In genomic region chr21:21751286-21751685, GRCh38 we compare ENCODE assay signal across 27 cellular contexts.
DNase-seq lines count a peak whose midpoint lies in the region; ATAC-seq and TF ChIP-seq lines count a peak whose summit lies in the region.
"Had no signal": no experiment of that assay in that cellular context is flagged by ENCODE, and none has a peak within 500 bp of the region (broad histone marks: within the 10 kb centered on the region; RNA-seq: fewer than 3 reads in every experiment).

No MANE protein-coding gene starts in this region.

- H3K79me2 ChIP-seq in mesendoderm (ENCODE audit: control insufficient read depth, insufficient read depth, low read length) = no peaks in the 10 kb centered on the region

- no peak overlapping the region for H3K9ac ChIP-seq in colonic mucosa (ENCODE audit: low read depth in 2 of 2, low read length in 2 of 2)
- no peak overlapping the region for H3K9ac ChIP-seq in mesendoderm (ENCODE audit: low read length)

- H3K27ac ChIP-seq in colonic mucosa (no peak overlapping the region), transverse colon (no peak overlapping the region), mesendoderm (ENCODE audit: low read depth, low read length) (no peak overlapping the region), esophagus squamous epithelium (no peak overlapping the region)
- H3K27ac ChIP-seq: HL-60, tibial artery had no signal

- ATAC-seq in HG03469 (IDR thresholded peaks at IDR 0.05; ENCODE audit: unreplicated experiment) = no peak
- ATAC-seq: activated T-helper 17 cell treated with anti-CD3 and anti-CD28 coated beads, Interleukin-2, amount 50 U/mL, for 72 hours; esophagus mucosa; HepG2; stimulated activated naive CD8-positive, alpha-beta T cell treated with anti-CD3 and anti-CD28 coated beads, Interleukin-15, Interleukin-2, amounts not matched to agents 100 U/mL and 50 U/mL, for 24 hours had no signal

- TF ChIP-seq EP300 in transverse colon (IDR thresholded peaks at IDR 0.05; ENCODE audit: low read depth) = no peak

- no peak overlapping the region for H3K23ac ChIP-seq in mesendoderm (ENCODE audit: low read length)

- H4K8ac ChIP-seq in mesendoderm (ENCODE audit: low read depth, low read length) = no peak overlapping the region

- no peak overlapping the region for H3K4me2 ChIP-seq in mesendoderm (ENCODE audit: low read length)

- H3K4ac ChIP-seq in mesendoderm (ENCODE audit: low read depth, low read length) = no peak overlapping the region

- TF ChIP-seq POLR2A in transverse colon (IDR thresholded peaks at IDR 0.05) = no peak
- TF ChIP-seq POLR2A in esophagus squamous epithelium (IDR thresholded peaks at IDR 0.05) = no peak

- H2BK120ac ChIP-seq in mesendoderm (ENCODE audit: low read depth, low read length) = no peak overlapping the region

- H3K56ac ChIP-seq in mesendoderm (ENCODE audit: low read length) = no peak overlapping the region

- no peaks in the 10 kb centered on the region for H3K27me3 ChIP-seq in colonic mucosa
- H3K27me3 ChIP-seq in transverse colon = no peaks in the 10 kb centered on the region
- no peaks in the 10 kb centered on the region for H3K27me3 ChIP-seq in mesendoderm (ENCODE audit: insufficient read depth, low read length, poor library complexity)
- no peaks in the 10 kb centered on the region for H3K27me3 ChIP-seq in esophagus squamous epithelium
- H3K27me3 ChIP-seq: tibial artery had no signal

- no peak overlapping the region for H2BK15ac ChIP-seq in mesendoderm (replicated peaks; ENCODE audit: low read depth)

- intact Hi-C loops in colonic mucosa (cut with DNase I) (no loop called here), transverse colon (cut with DNase I; ENCODE audit: low total_unique reads) (no loop called here), esophagus squamous epithelium (cut with DNase I) (no loop called here)

- 33 to 40% methylated on average over 1 of the region's 1 CpG for WGBS in transverse colon (ENCODE audit: low coverage in 1 of 2), 2 donors
- no CpG with 5 or more reads among the region's 1 CpG for WGBS in mesendoderm (ENCODE audit: extremely low coverage, insufficient coverage, low lambda C conversion rate)
- WGBS in esophagus squamous epithelium, 2 donors = 9 to 35% methylated on average over 1 of the region's 1 CpG

- no peak for TF ChIP-seq CTCF in colonic mucosa (IDR thresholded peaks at IDR 0.05)
- TF ChIP-seq CTCF in transverse colon (IDR thresholded peaks at IDR 0.05) = peak in 1 of 5 experiments; percentile 57
- TF ChIP-seq CTCF in esophagus squamous epithelium (IDR thresholded peaks at IDR 0.05) = peak in 2 of 6 experiments; percentile 24 to 51

- no peaks in the 10 kb centered on the region for H3K9me3 ChIP-seq in colonic mucosa
- H3K9me3 ChIP-seq in transverse colon = no peaks in the 10 kb centered on the region
- peaks cover 0 to 13% (median 0%) of the 10 kb centered on the region in 3 donors for H3K9me3 ChIP-seq in esophagus squamous epithelium
- H3K9me3 ChIP-seq: tibial artery had no signal

- no peak overlapping the region for H3K18ac ChIP-seq in mesendoderm (ENCODE audit: low read length)

- H4K5ac ChIP-seq in mesendoderm (ENCODE audit: low read length) = no peak overlapping the region

- H3K79me1 ChIP-seq in mesendoderm (ENCODE audit: low read length) = no peaks in the 10 kb centered on the region

- DNase-seq in NCI-H1417 (lab: John Stamatoyannopoulos, UW) (peak in 2 of 3 experiments; percentile 8 to 59), NCI-H1417 treated with DMSO at 0.1 percent for 48 hours (lab: John Stamatoyannopoulos, UW) (no peak), RPMI8226 (peak; percentile 30), colonic mucosa (peak; percentile 19), transverse colon (peak; percentile 20), mesendoderm (no peak), esophagus squamous epithelium (lab: John Stamatoyannopoulos, UW) (no peak)
- DNase-seq: 8988T; activated naive CD8-positive, alpha-beta T cell treated with anti-CD3 and anti-CD28 coated beads for 36 hours; DMS53; effector memory CD4-positive, alpha-beta T cell; GDM1; kidney glomerular epithelial cell; NCI-H187; NCI-H226; NCI-H82; occipital lobe; SIG-M5; stimulated activated CD4-positive, alpha-beta T cell treated with anti-CD3 and anti-CD28 coated beads, Interleukin-4, amount 100 ng/mL, for 24 hours; stimulated activated naive CD8-positive, alpha-beta T cell treated with anti-CD3 and anti-CD28 coated beads, Interleukin-15, Interleukin-2, amounts not matched to agents 100 U/mL and 50 U/mL, for 24 hours; T-helper 1 cell; tibial artery had no signal

- no peaks in the 10 kb centered on the region for H3K4me1 ChIP-seq in colonic mucosa
- H3K4me1 ChIP-seq in transverse colon = no peaks in the 10 kb centered on the region
- H3K4me1 ChIP-seq in mesendoderm (ENCODE audit: control insufficient read depth, low read depth, low read length) = no peaks in the 10 kb centered on the region
- no peaks in the 10 kb centered on the region for H3K4me1 ChIP-seq in esophagus squamous epithelium
- H3K4me1 ChIP-seq: tibial artery had no signal

- H2AK5ac ChIP-seq in mesendoderm (ENCODE audit: low read length) = no peak overlapping the region

- H3K4me3 ChIP-seq in colonic mucosa = no peak overlapping the region
- no peak overlapping the region for H3K4me3 ChIP-seq in transverse colon
- no peak overlapping the region for H3K4me3 ChIP-seq in mesendoderm (ENCODE audit: low read length)
- H3K4me3 ChIP-seq in esophagus squamous epithelium = no peak overlapping the region
- H3K4me3 ChIP-seq: tibial artery had no signal

- no peak overlapping the region for H2BK5ac ChIP-seq in mesendoderm (ENCODE audit: low read length)

- in situ Hi-C loops in transverse colon (cut with MboI; ENCODE audit: low pct_ligation_motif_present in 1 of 4, low pct_unique_long_range_greater_than_20kb in 1 of 4, low sequenced_read_pairs in 3 of 4) = no loop called here

- H3K36me3 ChIP-seq in colonic mucosa (no peaks in the 10 kb centered on the region), transverse colon (no peaks in the 10 kb centered on the region), mesendoderm (ENCODE audit: control insufficient read depth, insufficient read depth, low read length) (no peaks in the 10 kb centered on the region), esophagus squamous epithelium (no peaks in the 10 kb centered on the region)
- H3K36me3 ChIP-seq: tibial artery had no signal

Comparison
In these comparisons a context has a peak if more than half of its experiments do, and no peak if none do; other contexts are left out.
1. DNase-seq: peak in NCI-H1417 (2 of 3), RPMI8226 (single experiment), colonic mucosa (single experiment) and transverse colon (single experiment); none in NCI-H1417 treated with DMSO at 0.1 percent for 48 hours (single experiment), mesendoderm (single experiment) and esophagus squamous epithelium (single experiment).